Comparison of ENCODE assay signal across 1 cellular context in genomic region chr3:50123394-50124361, GRCh38.
TF ChIP-seq lines count a peak whose summit lies in the region.

No MANE protein-coding gene starts in this region.

TF ChIP-seq in SK-N-SH, 30 proteins besides CTCF, POLR2A, EP300 and RAD21:
- TF ChIP-seq, protein P1, sequence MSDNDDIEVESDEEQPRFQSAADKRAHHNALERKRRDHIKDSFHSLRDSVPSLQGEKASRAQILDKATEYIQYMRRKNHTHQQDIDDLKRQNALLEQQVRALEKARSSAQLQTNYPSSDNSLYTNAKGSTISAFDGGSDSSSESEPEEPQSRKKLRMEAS (IDR thresholded peaks at IDR 0.05; ENCODE audit: low read depth): 0 out of 2 replicates have a peak, but pooled peaks have one; percentile 5
- TF ChIP-seq NRF1 (IDR thresholded peaks at IDR 0.05; ENCODE audit: low read depth, low read length): no peak
- TF ChIP-seq MEF2A (IDR thresholded peaks at IDR 0.05; ENCODE audit: borderline replicate concordance, low read depth): no peak
- TF ChIP-seq YY1 (IDR thresholded peaks at IDR 0.05; ENCODE audit: low read depth): no peak
- TF ChIP-seq RFX5 (IDR thresholded peaks at IDR 0.05; ENCODE audit: low read length): no peak
TF ChIP-seq in SK-N-SH: peak in this region for 1.
